ENCODE assay signal across 25 cellular contexts in genomic region chr4:78901882-78902281, GRCh38. TPM values are rescaled to one million over a fixed set of nuclear protein-coding genes. Genes with fewer than 3 reads are reported as not detected.
DNase-seq lines count a peak whose midpoint lies in the region; ATAC-seq, FAIRE-seq and TF ChIP-seq lines count a peak whose summit lies in the region.
"Had no signal": no experiment of that assay in that cellular context is flagged by ENCODE, and none has a peak within 500 bp of the region (broad histone marks: within the 10 kb centered on the region; RNA-seq: fewer than 3 reads in every experiment).

No MANE protein-coding gene starts in this region.

- H3K9ac ChIP-seq in PC-3 (ENCODE audit: low read length): no peak overlapping the region
- no peak overlapping the region for H3K9ac ChIP-seq in K562 (ENCODE audit: insufficient read depth in 1 of 2, low read depth in 2 of 2, low read length in 2 of 2)
- H3K9ac ChIP-seq: BLaER1 treated with 17β-estradiol and CSF1 and Interleukin-3, amounts not matched to agents 10 nM and 100 nM had no signal

- H3K27ac Mint-ChIP-seq in progenitor cell of endocrine pancreas: no peak overlapping the region
- H3K27ac Mint-ChIP-seq: CD14-positive monocyte; CD4-positive, alpha-beta T cell; CD8-positive, alpha-beta memory T cell; GM23338; H9 had no signal

- WGBS in K562 (ENCODE audit: insufficient coverage, low coverage, missing lambda C conversion rate): 70% methylated on average over 2 of the region's 2 CpGs
- WGBS in small intestine, 3 donors: 44 to 71% (median 64%) methylated on average over 2 of the region's 2 CpGs

- H3K4me1 ChIP-seq in PC-3 (ENCODE audit: insufficient read depth, low read length) (no peaks in the 10 kb centered on the region), K562 (replicated peaks in 1 of 2; ENCODE audit: control insufficient read depth in 2 of 2, insufficient read depth in 2 of 2, low read length in 2 of 2) (no peaks in the 10 kb centered on the region), small intestine (ENCODE audit: control insufficient read depth in 2 of 2, insufficient read depth in 1 of 2, low read depth in 1 of 2, low read length in 1 of 2) (no peaks in the 10 kb centered on the region)
- H3K4me1 ChIP-seq: A549; BE2C; BLaER1 treated with 17β-estradiol and CSF1 and Interleukin-3, amounts not matched to agents 10 nM and 100 nM had no signal

- H3K79me2 ChIP-seq in PC-3 (ENCODE audit: low read length) (no peaks in the 10 kb centered on the region), K562 (ENCODE audit: control insufficient read depth, insufficient read depth, low read length) (no peaks in the 10 kb centered on the region)

- TF ChIP-seq RAD21 in K562 (CRISPR knock-in tag; conservative IDR thresholded peaks at IDR 0.05 in 1 of 2, IDR thresholded peaks at IDR 0.05 in 1 of 2): no peak

- H4K20me1 ChIP-seq in PC-3 (ENCODE audit: low read length) (no peaks in the 10 kb centered on the region), K562 (replicated peaks; ENCODE audit: control insufficient read depth, insufficient read depth, low read length) (no peaks in the 10 kb centered on the region)

- no peaks in the 10 kb centered on the region for H3K27me3 ChIP-seq in PC-3 (ENCODE audit: low read length)
- no peaks in the 10 kb centered on the region for H3K27me3 ChIP-seq in K562 (ENCODE audit: control insufficient read depth in 2 of 2, insufficient read depth in 2 of 2, low read length in 2 of 2)
- no peaks in the 10 kb centered on the region for H3K27me3 ChIP-seq in small intestine (ENCODE audit: control insufficient read depth in 2 of 2, insufficient read depth in 2 of 2, low read length in 2 of 2)
- H3K27me3 ChIP-seq: BE2C; BLaER1 treated with 17β-estradiol and CSF1 and Interleukin-3, amounts not matched to agents 10 nM and 100 nM had no signal

- TF ChIP-seq CTCF in PC-3 (conservative IDR thresholded peaks at IDR 0.05; ENCODE audit: low read depth, low read length) (no peak), K562 (IDR thresholded peaks at IDR 0.05 in 2 of 3, conservative IDR thresholded peaks at IDR 0.05 in 1 of 3; ENCODE audit: insufficient read depth in 2 of 3, low read depth in 1 of 3, low read length in 3 of 3) (no peak), progenitor cell of endocrine pancreas (IDR thresholded peaks at IDR 0.05; ENCODE audit: unreplicated experiment) (no peak)

- H3K27ac ChIP-seq in PC-3 (ENCODE audit: low read length) (no peak overlapping the region), K562 (ENCODE audit: extremely low read depth, low read depth, low read length) (no peak overlapping the region), small intestine (ENCODE audit: low read depth in 1 of 2, low read length in 1 of 2) (no peak overlapping the region)
- H3K27ac ChIP-seq: A549; BLaER1 treated with 17β-estradiol and CSF1 and Interleukin-3, amounts not matched to agents 10 nM and 100 nM had no signal

- H3K36me3 Mint-ChIP-seq in progenitor cell of endocrine pancreas (ENCODE audit: insufficient read depth): no peaks in the 10 kb centered on the region

- FAIRE-seq in GM12891 (lab: Jason Lieb, UNC) (peak; percentile 69), K562 (lab: Jason Lieb, UNC) (no peak), small intestine (lab: Jason Lieb, UNC) (peak; percentile 62)
- FAIRE-seq: A549, GM12878, GM18507 had no signal

- TF ChIP-seq EP300 in K562 (IDR thresholded peaks at IDR 0.05; ENCODE audit: low read length): no peak

- H3K4me3 Mint-ChIP-seq in progenitor cell of endocrine pancreas (ENCODE audit: low read depth): no peak overlapping the region
- H3K4me3 Mint-ChIP-seq: CD14-positive monocyte; CD4-positive, alpha-beta T cell; CD8-positive, alpha-beta memory T cell; GM23338; H9 had no signal

- peak; percentile 74 for ATAC-seq in PC-3
- ATAC-seq in K562: no peak
- ATAC-seq: A549, GM12878, GM23338, HCT116 had no signal

- POLR2A ChIA-PET in PC-3 (lab: Charles Lee; ENCODE audit: unreplicated experiment) (no interaction called here), K562 (lab: Yijun Ruan, JAX) (interaction anchor here (0.6 kb wide), 1 partner anchor 14 kb away, joined by 3 read pairs; no protein-coding TSS in a partner anchor)

- no peak for DNase-seq in GM12891 (ENCODE audit: insufficient read length, low spot score)
- no peak for DNase-seq in PC-3
- no peak for DNase-seq in K562 (ENCODE audit: extremely low read depth in 1 of 4, low spot score in 3 of 4)
- DNase-seq in small intestine: no peak
- DNase-seq in Kasumi-1 (lab: John Stamatoyannopoulos, UW): no peak
- DNase-seq in progenitor cell of endocrine pancreas (ENCODE audit: low spot score, unreplicated experiment): no peak
- no peak for DNase-seq in activated CD8-positive, alpha-beta memory T cell treated with anti-CD3 and anti-CD28 coated beads, Interleukin-2, amount 50 U/mL, for 48 hours
- DNase-seq: 8988T; ACHN; AML-193; BE2C; CD4-positive, alpha-beta T cell; CD8-positive, alpha-beta memory T cell; DMS 273 treated with DMSO at 0.1 percent for 48 hours; DMS79; EL; GDM1; H9 had no signal

- no peaks in the 10 kb centered on the region for H3K27me3 Mint-ChIP-seq in progenitor cell of endocrine pancreas
- H3K27me3 Mint-ChIP-seq: CD4-positive, alpha-beta T cell; CD8-positive, alpha-beta memory T cell had no signal

- in situ Hi-C loops in K562 (cut with MboI): no loop called here

- no peaks in the 10 kb centered on the region for H3K9me1 ChIP-seq in K562 (ENCODE audit: control insufficient read depth, insufficient read depth, low read length)

- H3F3A ChIP-seq in PC-3 (ENCODE audit: low read length, unreplicated experiment): no peaks in the 10 kb centered on the region

- intact Hi-C loops in PC-3 (cut with micrococcal nuclease) (no loop called here), K562 (cut with micrococcal nuclease) (no loop called here)

- H2AFZ ChIP-seq in PC-3 (ENCODE audit: low read length): no peak overlapping the region
- no peak overlapping the region for H2AFZ ChIP-seq in K562 (ENCODE audit: low read depth, low read length)
- H2AFZ ChIP-seq: GM23338 had no signal

- no peaks in the 10 kb centered on the region for H3K9me3 Mint-ChIP-seq in progenitor cell of endocrine pancreas (ENCODE audit: low read depth)
- H3K9me3 Mint-ChIP-seq: CD14-positive monocyte; CD4-positive, alpha-beta T cell; CD8-positive, alpha-beta memory T cell; GM23338; H9 had no signal

- no peak overlapping the region for H3K4me2 ChIP-seq in PC-3 (ENCODE audit: low read length)
- H3K4me2 ChIP-seq in K562 (ENCODE audit: insufficient read depth, low read length): no peak overlapping the region
- H3K4me2 ChIP-seq: A549; BLaER1 treated with 17β-estradiol and CSF1 and Interleukin-3, amounts not matched to agents 10 nM and 100 nM; GM23338 had no signal

- BruUV-seq in PC-3 (replicated peaks; lab: Mats Ljungman, UMichigan): no TSS peak
- BruUV-seq in K562 (replicated peaks; lab: Mats Ljungman, UMichigan): no TSS peak

- H3K4me1 Mint-ChIP-seq in progenitor cell of endocrine pancreas (ENCODE audit: low read depth): no peaks in the 10 kb centered on the region
- H3K4me1 Mint-ChIP-seq: CD14-positive monocyte; CD8-positive, alpha-beta memory T cell; GM23338; H9 had no signal

- no peaks in the 10 kb centered on the region for H3K36me3 ChIP-seq in PC-3 (ENCODE audit: low read depth, low read length)
- peaks cover 83% of the 10 kb centered on the region for H3K36me3 ChIP-seq in K562 (ENCODE audit: control insufficient read depth, insufficient read depth, low read length)
- no peaks in the 10 kb centered on the region for H3K36me3 ChIP-seq in small intestine (ENCODE audit: control insufficient read depth in 2 of 2, insufficient read depth in 2 of 2, low read length in 2 of 2)
- H3K36me3 ChIP-seq: BE2C had no signal

- no peaks in the 10 kb centered on the region for H3K9me3 ChIP-seq in PC-3 (ENCODE audit: low read length)
- H3K9me3 ChIP-seq in K562 (replicated peaks; ENCODE audit: control insufficient read depth, insufficient read depth, low read depth, low read length): no peaks in the 10 kb centered on the region
- no peaks in the 10 kb centered on the region for H3K9me3 ChIP-seq in small intestine (ENCODE audit: control insufficient read depth, low read depth)
- H3K9me3 ChIP-seq: A549; BE2C; BLaER1 treated with 17β-estradiol and CSF1 and Interleukin-3, amounts not matched to agents 10 nM and 100 nM had no signal

- CTCF ChIA-PET in PC-3 (lab: Charles Lee): no interaction called here
- CTCF ChIA-PET in K562 (lab: Yijun Ruan, JAX; ENCODE audit: low intra/inter-chr PET ratio): no interaction called here

- H3K4me3 ChIP-seq in PC-3 (ENCODE audit: low read length) (no peak overlapping the region), K562 (no peak overlapping the region), small intestine (ENCODE audit: low read depth in 1 of 2, low read length in 2 of 2) (no peak overlapping the region)
- H3K4me3 ChIP-seq: A549; BLaER1 treated with 17β-estradiol and CSF1 and Interleukin-3, amounts not matched to agents 10 nM and 100 nM; GM12878; GM23338 had no signal

- no peaks in the 10 kb centered on the region for H3K9me2 ChIP-seq in PC-3 (replicated peaks; ENCODE audit: low read length)

- TF ChIP-seq POLR2A in GM12891 (IDR thresholded peaks at IDR 0.05; ENCODE audit: low read depth, low read length) (no peak), K562 (conservative IDR thresholded peaks at IDR 0.05) (no peak)

TF ChIP-seq in GM12891, 5 proteins besides CTCF, POLR2A, EP300 and RAD21 (continues in another document):
- no peak for TF ChIP-seq TAF1 (IDR thresholded peaks at IDR 0.05; ENCODE audit: low read depth, low read length)

TF ChIP-seq in K562, 482 proteins besides CTCF, POLR2A, EP300 and RAD21 (continues in another document):
- TF ChIP-seq ZNF316 (IDR thresholded peaks at IDR 0.05): no peak

RNA-seq across cellular contexts. Expression of gene PAQR3, which starts 37.4 kb away (rescaled TPM):
- polyA plus RNA-seq in GM12891 (2012; ENCODE audit: low read depth, missing spikeins): 1.4 TPM
- total RNA-seq in PC-3 (2014; rRNA removed) (10.7 and 16.9 TPM in 2 replicates), K562 (2014; rRNA removed) (15.3 and 21.6 TPM in 2 replicates), K562 (2014; rRNA removed; fragmentation: Illumina TruSeq; extraction: Trizol) (37.5 TPM in 2 replicates), K562 (2015; rRNA removed; fragmentation: Illumina TruSeq; extraction: Trizol) (27.6 and 31.6 TPM in 2 replicates), K562 (2021) (33.1 and 33.9 TPM in 2 replicates), progenitor cell of endocrine pancreas (16.0 and 16.2 TPM in 2 replicates)
- 30.4 and 87.1 TPM in 2 replicates for total RNA-seq in K562 (2011; cell fraction: chromatin; rRNA removed; ENCODE audit: low replicate concordance)
- total RNA-seq in K562 (2011; cell fraction: nucleolus; rRNA removed): 11.0 and 17.4 TPM in 2 replicates
- 43.8 and 82.7 TPM in 2 replicates for total RNA-seq in K562 (2011; cell fraction: nucleoplasm; rRNA removed)
- polyA plus RNA-seq in K562 (2011; rRNA removed) (56.1 and 77.1 TPM in 2 replicates), K562 (2014; fragmentation: Illumina TruSeq; extraction: Trizol) (29.7 and 32.8 TPM in 2 replicates), K562 (2014; fragmentation: Nextera tagmentation; extraction: Ambion mirVana) (10 to 100 TPM; 10.7 to 12.7 TPM), K562 (2014; rRNA removed) (20.5 and 31.8 TPM in 2 replicates), small intestine (1 to 10 TPM; 6.9 to 10.0 (median 9.2) TPM)
- polyA plus RNA-seq in K562 (2011; cell fraction: cytosol; rRNA removed): 20.8 and 58.9 TPM in 2 replicates
- 63.4 and 98.2 TPM in 2 replicates for polyA plus RNA-seq in K562 (2011; cell fraction: nucleus; rRNA removed)
- polyA plus RNA-seq in K562 (2012): 29.2 and 31.4 TPM in 2 replicates
- 99.5 and 126 TPM in 2 replicates for polyA minus RNA-seq in K562 (2011; rRNA and poly(A)+ RNA removed)
- 40.8 and 41.1 TPM in 2 replicates for polyA minus RNA-seq in K562 (2011; cell fraction: cytosol; rRNA and poly(A)+ RNA removed)
- polyA minus RNA-seq in K562 (2011; cell fraction: nucleus; rRNA and poly(A)+ RNA removed): 32.9 and 52.4 TPM in 2 replicates
